ENCODE assay signal across 10 cellular contexts in the genomic region with DNA sequence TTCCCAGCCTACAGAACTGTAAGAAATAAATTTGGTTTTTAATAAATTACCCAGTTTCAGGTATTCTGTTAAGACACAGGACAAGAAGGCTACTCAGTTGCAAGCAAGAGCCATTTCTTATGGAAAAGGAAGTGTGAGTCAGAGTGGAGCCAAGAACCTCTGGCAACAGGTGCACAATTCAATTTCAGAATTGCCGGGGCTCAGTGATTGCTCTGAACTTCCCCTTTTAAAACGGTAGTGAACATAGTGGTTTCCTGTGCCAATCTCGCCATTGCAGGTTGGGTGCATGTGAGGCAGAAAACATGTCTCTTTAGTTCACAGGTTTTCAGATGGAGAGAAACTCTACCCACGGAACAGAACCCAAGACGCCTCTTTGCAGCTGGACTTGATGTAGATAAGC. TPM values are rescaled to one million over a fixed set of nuclear protein-coding genes. Genes with fewer than 3 reads are reported as not detected.
A peak's percentile ranks its signal among the peaks of the same experiment; 100 is the strongest.
DNase-seq lines count a peak whose midpoint lies in the region; ATAC-seq, FAIRE-seq and TF ChIP-seq lines count a peak whose summit lies in the region.
"Had no signal": no experiment of that assay in that cellular context is flagged by ENCODE, and none has a peak within 500 bp of the region (broad histone marks: within the 10 kb centered on the region; RNA-seq: fewer than 3 reads in every experiment).

No MANE protein-coding gene starts in this region.

- no peak for TF ChIP-seq POLR2A in gastroesophageal sphincter (IDR thresholded peaks at IDR 0.05)

- intact Hi-C loops in CD4-positive, alpha-beta memory T cell (cut with micrococcal nuclease), result no loop called here

- H3K9me3 ChIP-seq in small intestine (ENCODE audit: control insufficient read depth, low read depth) (no peaks in the 10 kb centered on the region), gastroesophageal sphincter (no peaks in the 10 kb centered on the region)
- H3K9me3 ChIP-seq in CD4-positive, alpha-beta memory T cell (ENCODE audit: control insufficient read depth in 1 of 2, low read length in 2 of 2), result no peaks in the 10 kb centered on the region

- peaks cover 8 to 27% of the 10 kb centered on the region in 2 donors for H3K36me3 Mint-ChIP-seq in CD4-positive, alpha-beta memory T cell

- no peaks in the 10 kb centered on the region for H3K27me3 ChIP-seq in small intestine (ENCODE audit: control insufficient read depth in 2 of 2, insufficient read depth in 2 of 2, low read length in 2 of 2)
- H3K27me3 ChIP-seq in gastroesophageal sphincter, result no peaks in the 10 kb centered on the region
- no peaks in the 10 kb centered on the region for H3K27me3 ChIP-seq in CD4-positive, alpha-beta memory T cell (ENCODE audit: insufficient read depth, low read length)

- TF ChIP-seq EP300 in gastroesophageal sphincter (IDR thresholded peaks at IDR 0.05), result no peak

- no peak for TF ChIP-seq CTCF in gastroesophageal sphincter (IDR thresholded peaks at IDR 0.05)

- H3K4me1 ChIP-seq in small intestine (ENCODE audit: control insufficient read depth in 2 of 2, insufficient read depth in 1 of 2, low read depth in 1 of 2, low read length in 1 of 2) (peaks cover 0 to 2% of the 10 kb centered on the region in 2 donors), gastroesophageal sphincter (peaks cover 0 to 11% (median 0%) of the 10 kb centered on the region in 3 donors)
- peaks cover 15% of the 10 kb centered on the region for H3K4me1 ChIP-seq in CD4-positive, alpha-beta memory T cell (ENCODE audit: insufficient read depth, low read length)

- POLR2A ChIA-PET in CD4-positive, alpha-beta memory T cell (lab: Charles Lee; ENCODE audit: partially characterized antibody), result interaction anchor here (1.2 kb wide), 1 partner anchor 17 kb away, joined by 3 read pairs; the partner anchor contains the start of gene PIGT

- FAIRE-seq in GM19239 (lab: Jason Lieb, UNC) (peak; percentile 89), small intestine (lab: Jason Lieb, UNC) (no peak)

- peak; percentile 86 to 88 for DNase-seq in AML-193 (lab: John Stamatoyannopoulos, UW)
- DNase-seq in GM19239 (ENCODE audit: insufficient read length, low spot score), result peak; percentile 57
- DNase-seq in SKM-1 treated with dmso at 0.1 percent for 144 hours (lab: John Stamatoyannopoulos, UW; ENCODE audit: unreplicated experiment), result peak; percentile 69
- DNase-seq in small intestine, result no peak
- DNase-seq in CD4-positive, alpha-beta memory T cell, result no peak
- DNase-seq: GM23248, NCI-H2029 had no signal

- no peaks in the 10 kb centered on the region for H3K27me3 Mint-ChIP-seq in CD4-positive, alpha-beta memory T cell

- 56 to 66% (median 58%) methylated on average over 5 of the region's 5 CpGs for WGBS in small intestine, 3 donors
- WGBS in gastroesophageal sphincter (ENCODE audit: low coverage in 1 of 2), 2 donors, result 47 to 78% methylated on average over 2 to 5 of the region's 5 CpGs

- ATAC-seq in HG03135 (IDR thresholded peaks at IDR 0.05; ENCODE audit: unreplicated experiment), result peak; percentile 61
- no peak for ATAC-seq in gastroesophageal sphincter
- no peak for ATAC-seq in GM19467 (IDR thresholded peaks at IDR 0.05; ENCODE audit: unreplicated experiment)

- H3K36me3 ChIP-seq in small intestine (ENCODE audit: control insufficient read depth in 2 of 2, insufficient read depth in 2 of 2, low read length in 2 of 2) (peaks cover 0 to 2% of the 10 kb centered on the region in 2 donors), gastroesophageal sphincter (peaks cover 0 to 6% of the 10 kb centered on the region in 2 donors)
- no peaks in the 10 kb centered on the region for H3K36me3 ChIP-seq in CD4-positive, alpha-beta memory T cell (ENCODE audit: insufficient read depth, low read length)

- peaks cover 5 to 18% (median 7%) of the 10 kb centered on the region in 4 donors for H3K4me1 Mint-ChIP-seq in CD4-positive, alpha-beta memory T cell

- CTCF ChIA-PET in CD4-positive, alpha-beta memory T cell (lab: Charles Lee; ENCODE audit: partially characterized antibody), result interaction anchor here (10.1 kb wide), 1 partner anchor 64 kb away, joined by 543 read pairs; the partner anchor contains the start of genes SYS1 and TP53TG5

- H3K27ac ChIP-seq in small intestine (ENCODE audit: low read depth in 1 of 2, low read length in 1 of 2), result no peak overlapping the region
- no peak overlapping the region for H3K27ac ChIP-seq in gastroesophageal sphincter
- H3K27ac ChIP-seq in CD4-positive, alpha-beta memory T cell (ENCODE audit: low read depth, low read length), result no peak overlapping the region
- H3K27ac ChIP-seq: GM23248 had no signal

- H3K4me3 ChIP-seq in small intestine (ENCODE audit: low read depth in 1 of 2, low read length in 2 of 2), result no peak overlapping the region
- no peak overlapping the region for H3K4me3 ChIP-seq in gastroesophageal sphincter
- H3K4me3 ChIP-seq in CD4-positive, alpha-beta memory T cell (ENCODE audit: low read length in 2 of 2), result no peak overlapping the region
- H3K4me3 ChIP-seq: GM23248 had no signal

- H3K27ac Mint-ChIP-seq in CD4-positive, alpha-beta memory T cell, result peak overlapping the region in 1 of 7 donors; percentile 52

- H3K9me3 Mint-ChIP-seq in CD4-positive, alpha-beta memory T cell, result no peaks in the 10 kb centered on the region

- H3K4me3 Mint-ChIP-seq in CD4-positive, alpha-beta memory T cell, result no peak overlapping the region

RNA-seq across cellular contexts. Expression of gene PIGT, which starts 16.4 kb away (rescaled TPM):
- 10 to 100 TPM; 49.7 to 85.2 (median 51.0) TPM for polyA plus RNA-seq in small intestine
- 10 to 100 TPM; 59.8 to 87.3 (median 67.6) TPM for total RNA-seq in gastroesophageal sphincter
- 10 to 100 TPM; 81.9 to 84.5 TPM for total RNA-seq in CD4-positive, alpha-beta memory T cell
- polyA plus RNA-seq in CD4-positive, alpha-beta memory T cell, result 10 to 100 TPM; 85.6 to 92.2 TPM

RNA-seq across cellular contexts. Expression of gene DBNDD2, which starts 24.2 kb away (rescaled TPM):
- 100 to 1,000 TPM in 2 of 3 donors, 10 to 100 TPM in 1; 98.6 to 114 (median 104) TPM for polyA plus RNA-seq in small intestine
- total RNA-seq in gastroesophageal sphincter, result 100 to 1,000 TPM in 2 of 4 donors, 10 to 100 TPM in 2; 84.9 to 132 (median 106) TPM
- 10 to 100 TPM; 17.8 to 18.4 TPM for total RNA-seq in CD4-positive, alpha-beta memory T cell
- 10 to 100 TPM; 12.9 to 15.4 TPM for polyA plus RNA-seq in CD4-positive, alpha-beta memory T cell

RNA-seq across cellular contexts. Expression of gene WFDC2, which starts 37.3 kb away (rescaled TPM):
- polyA plus RNA-seq in small intestine, result 1 to 10 TPM; 3.1 to 7.8 (median 4.6) TPM
- total RNA-seq in gastroesophageal sphincter, result 10 to 100 TPM in 1 of 4 donors, 1 to 10 TPM in 2, not detected in 1; 7.0 to 21.9 (median 9.3) TPM
- total RNA-seq in CD4-positive, alpha-beta memory T cell, result 1 to 10 TPM in 1 of 2 experiments, under 1 TPM in 1; 0.73 to 1.6 TPM
- not detected for polyA plus RNA-seq in CD4-positive, alpha-beta memory T cell
- total RNA-seq: GM23248 had no signal
- polyA plus RNA-seq: GM23248 had no signal

RNA-seq across cellular contexts. Expression of gene TP53TG5, which starts 54.2 kb away (rescaled TPM):
- polyA plus RNA-seq in small intestine, result under 1 TPM in 1 of 3 donors, not detected in 2; 0.19 TPM
- total RNA-seq in gastroesophageal sphincter, result not detected
- under 1 TPM in 1 of 2 experiments, not detected in 1; 0.36 TPM for total RNA-seq in CD4-positive, alpha-beta memory T cell
- polyA plus RNA-seq in CD4-positive, alpha-beta memory T cell, result under 1 TPM; 0.11 to 0.24 TPM
- total RNA-seq: GM23248 had no signal

Comparison
In these comparisons a context has a peak if more than half of its experiments do, and no peak if none do; other contexts are left out.
1. DNase-seq: peak in AML-193 (2 of 2), GM19239 (single experiment) and SKM-1 treated with dmso at 0.1 percent for 144 hours (single experiment); none in small intestine (single experiment) and CD4-positive, alpha-beta memory T cell (0 of 5).
2. RNA of gene DBNDD2, which starts 24.2 kb away (total RNA-seq): 84.9 to 132 TPM in gastroesophageal sphincter; 17.8 to 18.4 TPM in CD4-positive, alpha-beta memory T cell; every median in the first group is over 4 times any median in the second.